8 cellular contexts compared by ENCODE assay signal in the genomic region with DNA sequence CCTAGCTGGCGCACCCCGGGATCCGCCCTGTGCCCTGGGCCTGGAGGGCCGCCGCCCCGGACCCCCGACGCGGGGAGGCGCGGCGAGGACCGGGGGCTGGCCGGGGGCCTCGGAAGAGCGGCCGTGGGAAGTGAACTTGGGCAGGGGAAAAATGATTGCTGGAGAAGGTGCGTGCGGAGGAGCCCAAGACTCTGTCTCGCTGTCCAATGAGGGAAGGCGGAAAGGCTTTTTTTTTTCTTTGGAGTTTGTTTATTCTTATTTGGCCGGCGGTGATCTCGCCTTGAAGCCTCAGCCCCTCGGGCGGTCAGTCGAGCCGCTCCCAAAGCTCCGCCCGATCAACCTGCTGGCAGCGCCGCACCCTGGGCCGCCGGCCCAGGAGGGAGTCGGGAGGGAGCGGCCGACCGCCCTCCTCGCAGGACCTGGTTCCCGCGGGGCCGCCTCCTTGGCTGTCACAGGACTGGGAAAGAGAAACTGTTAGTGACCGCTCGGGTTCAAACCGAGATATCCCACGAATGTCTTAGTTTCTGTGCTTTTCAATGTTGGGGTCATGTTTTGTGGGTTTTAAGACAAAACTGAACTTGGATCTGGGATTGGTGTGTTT. TPM values are rescaled to one million over a fixed set of nuclear protein-coding genes. Genes with fewer than 3 reads are reported as not detected.
A peak's percentile ranks its signal among the peaks of the same experiment; 100 is the strongest.
DNase-seq lines count a peak whose midpoint lies in the region; ATAC-seq and TF ChIP-seq lines count a peak whose summit lies in the region.

No MANE protein-coding gene starts in this region.

- H3K9me3 Mint-ChIP-seq in chondrocyte (ENCODE audit: low read depth): no peaks in the 10 kb centered on the region

- no peaks in the 10 kb centered on the region for H3K27me3 Mint-ChIP-seq in chondrocyte (ENCODE audit: low read depth)

- no peak for ATAC-seq in HG03108 (IDR thresholded peaks at IDR 0.05; ENCODE audit: unreplicated experiment)

- TF ChIP-seq CTCF in GM13976 (IDR thresholded peaks at IDR 0.05; ENCODE audit: borderline replicate concordance, control extremely low read depth, extremely low read depth, insufficient read depth, missing control alignments) (no peak), chondrocyte (IDR thresholded peaks at IDR 0.05) (no peak)

- in situ Hi-C loops in GM13976 (cut with MboI; ENCODE audit: low sequenced_read_pairs, unreplicated experiment): loop anchor here (25.0 kb wide), 1 partner anchor 658 kb away; the partner anchor contains the start of gene FBXL5
- in situ Hi-C loops in KBM-7 (cut with MboI; ENCODE audit: low pct_unique_long_range_greater_than_20kb, low sequenced_read_pairs): no loop called here

- peak; percentile 51 for DNase-seq in GM13976 (ENCODE audit: low spot score)
- DNase-seq in KBM-7: peak; percentile 63
- DNase-seq in activated CD4-positive, CD25-positive, alpha-beta regulatory T cell treated with anti-CD3 and anti-CD28 coated beads, Interleukin-2, amount 50 U/mL, for 72 hours: peak; percentile 53
- DNase-seq in chondrocyte (ENCODE audit: low spot score): peak; percentile 94
- peak; percentile 52 for DNase-seq in kidney glomerular epithelial cell (lab: John Stamatoyannopoulos, UW)
- DNase-seq in stimulated activated CD4-positive, alpha-beta T cell treated with anti-CD3 and anti-CD28 coated beads, Interleukin-15, amount 100 ng/mL, for 24 hours: peak; percentile 60
- DNase-seq in globus pallidus (ENCODE audit: low spot score): no peak

- peak overlapping the region; percentile 91 for H3K27ac Mint-ChIP-seq in chondrocyte (ENCODE audit: unreplicated experiment)

- peaks cover 43% of the 10 kb centered on the region for H3K4me1 Mint-ChIP-seq in chondrocyte (ENCODE audit: low read depth)

- peak overlapping the region; percentile 81 for H3K4me3 Mint-ChIP-seq in chondrocyte (ENCODE audit: unreplicated experiment)

- H3K36me3 Mint-ChIP-seq in chondrocyte (ENCODE audit: low read depth): peaks cover 9% of the 10 kb centered on the region

RNA-seq across cellular contexts. Expression of gene CPEB2, which starts 2.5 kb away (rescaled TPM):
- 35.4 to 47.0 TPM (median 38.7 TPM) in 3 replicates for total RNA-seq in chondrocyte
